ENCODE assay signal across 1 cellular context in the genomic region with DNA sequence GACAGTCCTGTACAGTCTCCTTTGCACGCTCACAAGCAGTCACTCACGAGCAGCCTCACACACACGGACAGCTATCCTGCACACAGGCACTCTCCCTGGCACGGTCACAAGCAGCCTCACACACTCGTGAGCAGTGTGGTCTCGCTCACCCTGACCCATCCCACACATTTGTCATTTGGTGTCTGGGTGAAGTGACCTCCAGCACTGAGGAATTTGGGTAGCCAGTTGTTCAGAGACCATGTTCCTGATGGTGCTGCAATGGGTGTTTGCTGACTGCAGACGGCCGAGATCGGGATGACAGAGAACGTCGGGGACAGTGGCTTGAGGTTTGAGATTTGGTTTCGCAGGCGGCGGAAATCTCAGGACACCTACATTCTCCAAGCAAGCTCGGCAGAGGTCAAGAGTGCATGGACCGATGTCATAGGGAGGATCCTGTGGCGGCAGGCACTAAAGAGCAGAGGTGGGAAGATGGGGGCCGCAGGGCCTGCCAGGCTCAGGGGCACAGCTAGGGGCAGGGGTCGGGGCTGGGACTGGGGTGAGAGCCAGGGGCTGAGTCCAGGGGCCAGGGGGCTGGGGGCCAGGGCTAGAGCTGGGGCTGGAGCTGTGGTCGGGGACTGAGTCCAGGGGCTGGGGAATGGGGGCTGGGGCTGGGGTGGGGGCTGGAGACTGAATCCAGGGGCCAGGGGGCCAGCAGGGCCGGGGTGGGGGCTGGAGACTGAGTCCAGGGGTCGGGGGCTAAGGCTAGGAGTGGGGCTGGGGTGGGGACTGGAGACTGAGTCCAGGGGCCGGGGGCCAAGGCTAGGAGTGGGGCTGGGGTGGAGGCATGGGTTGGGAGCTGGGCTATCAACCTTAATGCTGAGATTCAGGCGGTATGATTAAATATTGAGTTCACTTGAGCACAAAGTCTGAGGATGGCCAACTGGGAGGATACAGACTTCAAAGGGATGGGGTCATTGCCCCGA.
TF ChIP-seq lines count a peak whose summit lies in the region.

No MANE protein-coding gene starts in this region.

TF ChIP-seq in HepG2, 621 proteins besides CTCF, POLR2A, EP300 and RAD21:
- TF ChIP-seq DDIT3 (CRISPR knock-in tag; IDR thresholded peaks at IDR 0.05) = no peak
- TF ChIP-seq IKZF4 (CRISPR knock-in tag; IDR thresholded peaks at IDR 0.05; ENCODE audit: borderline replicate concordance, low read depth, not compliant biosample characterization) = no peak
- no peak for TF ChIP-seq NFE2L2 (IDR thresholded peaks at IDR 0.05; ENCODE audit: low read length)
- no peak for TF ChIP-seq REPIN1 (CRISPR knock-in tag; IDR thresholded peaks at IDR 0.05; ENCODE audit: borderline replicate concordance, low read depth)
- TF ChIP-seq ZNF878 (CRISPR knock-in tag; IDR thresholded peaks at IDR 0.05) = no peak
- TF ChIP-seq ZSCAN21 (CRISPR knock-in tag; IDR thresholded peaks at IDR 0.05; ENCODE audit: borderline replicate concordance) = no peak
- TF ChIP-seq MEIS1 (CRISPR knock-in tag; IDR thresholded peaks at IDR 0.05; ENCODE audit: borderline replicate concordance) = no peak
- no peak for TF ChIP-seq ZSCAN29 (CRISPR knock-in tag; conservative IDR thresholded peaks at IDR 0.05)
- TF ChIP-seq FOXJ3 (CRISPR knock-in tag; IDR thresholded peaks at IDR 0.05; ENCODE audit: borderline replicate concordance) = no peak
- TF ChIP-seq HHEX (CRISPR knock-in tag; IDR thresholded peaks at IDR 0.05) = no peak
- no peak for TF ChIP-seq ESRRA (CRISPR knock-in tag; IDR thresholded peaks at IDR 0.05; ENCODE audit: low read depth)
- TF ChIP-seq ZNF207 (IDR thresholded peaks at IDR 0.05; ENCODE audit: borderline replicate concordance) = no peak
- no peak for TF ChIP-seq ZNF703 (CRISPR knock-in tag; IDR thresholded peaks at IDR 0.05; ENCODE audit: borderline replicate concordance)
- TF ChIP-seq UBTF (CRISPR knock-in tag; IDR thresholded peaks at IDR 0.05) = no peak
- TF ChIP-seq DRAP1 (CRISPR knock-in tag; IDR thresholded peaks at IDR 0.05) = no peak
- TF ChIP-seq ZSCAN30 (CRISPR knock-in tag; IDR thresholded peaks at IDR 0.05) = no peak
TF ChIP-seq in HepG2: peak in this region for 0.
